In genomic region chr2:20438334-20439192, GRCh38 we compare ENCODE assay signal across 9 cellular contexts. TPM values are rescaled to one million over a fixed set of nuclear protein-coding genes. Genes with fewer than 3 reads are reported as not detected.
DNase-seq lines count a peak whose midpoint lies in the region; ATAC-seq and TF ChIP-seq lines count a peak whose summit lies in the region.
"Had no signal": no experiment of that assay in that cellular context is flagged by ENCODE, and none has a peak within 500 bp of the region (broad histone marks: within the 10 kb centered on the region; RNA-seq: fewer than 3 reads in every experiment).

No MANE protein-coding gene starts in this region.

- H3K4me1 Mint-ChIP-seq in WTC11, result peaks cover 6% of the 10 kb centered on the region; the same call in 1 of the 2 replicates

- peak overlapping the region; percentile 54 for H3K4me3 ChIP-seq in thoracic aorta
- H3K4me3 ChIP-seq: SK-N-MC had no signal

- CTCF ChIA-PET in WTC11 (lab: Charles Lee), result interaction anchor here (0.7 to 4.6 kb wide), 5 partner anchors 15 to 204 kb away, joined by 3 to 25 read pairs (median 6); no protein-coding TSS in a partner anchor

- H3K27me3 ChIP-seq in thoracic aorta (replicated peaks; ENCODE audit: insufficient read depth), result no peaks in the 10 kb centered on the region

- peak overlapping the region; percentile 72 to 91 for H3K27ac ChIP-seq in thoracic aorta
- H3K27ac ChIP-seq: SK-N-MC had no signal

- H3K36me3 Mint-ChIP-seq in WTC11, result no peaks in the 10 kb centered on the region

- ATAC-seq in WTC11 (no peak), thoracic aorta (ENCODE audit: insufficient number of reproducible peaks, low FRiP score, low read depth) (peak; percentile 83), GM21423 (IDR thresholded peaks at IDR 0.05; ENCODE audit: unreplicated experiment) (no peak)

- no peak overlapping the region for H3K27ac Mint-ChIP-seq in WTC11
- H3K27ac Mint-ChIP-seq: endodermal cell had no signal

- H3K4me1 ChIP-seq in thoracic aorta (ENCODE audit: control insufficient read depth in 1 of 2, low read depth in 2 of 2), result peaks cover 20 to 48% of the 10 kb centered on the region in 2 donors

- POLR2A ChIA-PET in WTC11 (lab: Charles Lee), result no interaction called here

- H3K9me3 ChIP-seq in thoracic aorta, result no peaks in the 10 kb centered on the region

- no peaks in the 10 kb centered on the region for H3K36me3 ChIP-seq in thoracic aorta

- no peak overlapping the region for H3K4me3 Mint-ChIP-seq in WTC11
- H3K4me3 Mint-ChIP-seq: endodermal cell had no signal

- H3K27me3 Mint-ChIP-seq in WTC11 (ENCODE audit: low read depth), result no peaks in the 10 kb centered on the region; the same call in 1 of the 2 replicates

- H3K9me3 Mint-ChIP-seq in WTC11, result no peaks in the 10 kb centered on the region
- H3K9me3 Mint-ChIP-seq: endodermal cell had no signal

- DNase-seq in M059J (ENCODE audit: low read depth) (peak; percentile 52), WTC11 (ENCODE audit: low spot score) (no peak), iris pigment epithelial cell (ENCODE audit: low read depth) (peak; percentile 93), thoracic aorta (ENCODE audit: low spot score) (no peak), OCI-M2 (lab: John Stamatoyannopoulos, UW; ENCODE audit: unreplicated experiment) (no peak)
- DNase-seq in stimulated activated CD4-positive, alpha-beta T cell treated with anti-CD3 and anti-CD28 coated beads, Interleukin-12 subunit alpha, Interleukin-12 subunit beta, amount 100 ng/mL, for 4 hours, result no peak

- TF ChIP-seq CTCF in WTC11 (IDR thresholded peaks at IDR 0.05), result no peak
- TF ChIP-seq CTCF in thoracic aorta (IDR thresholded peaks at IDR 0.05), result no peak

TF ChIP-seq in WTC11, 78 proteins besides CTCF, POLR2A, EP300 and RAD21:
- no peak for TF ChIP-seq ZNF416 (CRISPR knock-in tag; IDR thresholded peaks at IDR 0.05)
- TF ChIP-seq GABPB1 (CRISPR knock-in tag; IDR thresholded peaks at IDR 0.05), result peak; percentile 93
- TF ChIP-seq ARID4B (CRISPR knock-in tag; IDR thresholded peaks at IDR 0.05; ENCODE audit: borderline replicate concordance), result no peak
- no peak for TF ChIP-seq ZNF512 (CRISPR knock-in tag; IDR thresholded peaks at IDR 0.05; ENCODE audit: borderline replicate concordance)
TF ChIP-seq in WTC11: peak in this region for 1.

RNA-seq across cellular contexts. Expression of gene RHOB, which starts 8.3 kb away (rescaled TPM):
- total RNA-seq in M059J (2014; rRNA removed; shearing (Covaris generic)), result 81.9 and 102 TPM in 2 replicates
- total RNA-seq in WTC11 (2021), result 20.4 to 23.2 TPM (median 22.7 TPM) in 3 replicates
- 1,000 to 10,000 TPM in 1 of 2 donors, 100 to 1,000 TPM in 1; 805 to 1,722 TPM for total RNA-seq in thoracic aorta

Comparison
In these comparisons a context has a peak if more than half of its experiments do, and no peak if none do; other contexts are left out.
1. DNase-seq: peak in M059J (single experiment) and iris pigment epithelial cell (single experiment); none in WTC11 (single experiment), thoracic aorta (single experiment), stimulated activated CD4-positive, alpha-beta T cell treated with anti-CD3 and anti-CD28 coated beads, Interleukin-12 subunit alpha, Interleukin-12 subunit beta, amount 100 ng/mL, for 4 hours (single experiment) and OCI-M2 (single experiment).